In the genomic region with DNA sequence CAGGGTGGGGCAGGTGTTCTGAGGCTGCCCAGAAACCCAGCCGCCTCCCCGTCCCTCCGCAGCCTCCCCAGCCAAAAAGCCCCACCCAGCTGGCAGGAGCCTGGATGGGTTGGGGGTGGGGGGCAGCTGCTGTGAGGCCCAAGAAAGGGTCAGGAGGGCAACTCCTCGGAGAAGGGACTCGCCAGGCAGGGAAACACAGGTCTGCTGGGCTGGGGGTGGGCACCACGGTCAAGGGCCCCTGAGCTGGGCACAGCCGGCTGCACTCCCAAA, we compare ENCODE assay signal across 16 cellular contexts. TPM values are rescaled to one million over a fixed set of nuclear protein-coding genes. Genes with fewer than 3 reads are reported as not detected.
DNase-seq lines count a peak whose midpoint lies in the region; ATAC-seq and TF ChIP-seq lines count a peak whose summit lies in the region.
"Had no signal": no experiment of that assay in that cellular context is flagged by ENCODE, and none has a peak within 500 bp of the region (broad histone marks: within the 10 kb centered on the region; RNA-seq: fewer than 3 reads in every experiment).

No MANE protein-coding gene starts in this region.

- POLR2A ChIA-PET in CD4-positive, alpha-beta memory T cell (lab: Charles Lee; ENCODE audit: partially characterized antibody): no interaction called here

- no peaks in the 10 kb centered on the region for H3K79me2 ChIP-seq in GM23338 (replicated peaks; ENCODE audit: insufficient read depth)
- H3K79me2 ChIP-seq in smooth muscle cell (ENCODE audit: low read depth): no peaks in the 10 kb centered on the region

- H3K4me1 Mint-ChIP-seq in GM23338: peaks cover 10% of the 10 kb centered on the region; the same call in 2 of the 3 replicates
- H3K4me1 Mint-ChIP-seq in activated T-cell treated with anti-CD3 and anti-CD28 coated beads, Interleukin-2, amount 50 U/mL, for 4 hours (ENCODE audit: low read depth): no peaks in the 10 kb centered on the region
- no peaks in the 10 kb centered on the region for H3K4me1 Mint-ChIP-seq in CD4-positive, alpha-beta memory T cell
- H3K4me1 Mint-ChIP-seq: neural crest cell had no signal

- H3K27me3 Mint-ChIP-seq in GM23338 (ENCODE audit: insufficient read depth, low read depth, poor library complexity): peaks cover 15% of the 10 kb centered on the region
- H3K27me3 Mint-ChIP-seq in activated T-cell treated with anti-CD3 and anti-CD28 coated beads, Interleukin-2, amount 50 U/mL, for 4 hours (ENCODE audit: low read depth): peaks cover 25% of the 10 kb centered on the region
- H3K27me3 Mint-ChIP-seq in CD4-positive, alpha-beta memory T cell: peaks cover 4 to 9% of the 10 kb centered on the region in 2 donors

- WGBS in smooth muscle cell (ENCODE audit: low lambda C conversion rate): 69% methylated on average over 7 of the region's 7 CpGs

- H3K27ac ChIP-seq in GM23338 (ENCODE audit: low read depth): no peak overlapping the region
- H3K27ac ChIP-seq in coronary artery: peak overlapping the region; percentile 71 to 97
- peak overlapping the region; percentile 30 for H3K27ac ChIP-seq in layer of hippocampus (ENCODE audit: low read depth, low read length)
- H3K27ac ChIP-seq in smooth muscle cell (ENCODE audit: low read depth): no peak overlapping the region
- no peak overlapping the region for H3K27ac ChIP-seq in CD4-positive, alpha-beta memory T cell (ENCODE audit: low read depth, low read length)
- H3K27ac ChIP-seq: cardiac muscle cell had no signal

- no peaks in the 10 kb centered on the region for H3K36me3 ChIP-seq in GM23338 (ENCODE audit: insufficient read depth)
- no peaks in the 10 kb centered on the region for H3K36me3 ChIP-seq in smooth muscle cell (ENCODE audit: low read depth)
- no peaks in the 10 kb centered on the region for H3K36me3 ChIP-seq in CD4-positive, alpha-beta memory T cell (ENCODE audit: insufficient read depth, low read length)
- H3K36me3 ChIP-seq: cardiac muscle cell, Peyer's patch had no signal

- peak overlapping the region; percentile 89; the same call in 1 of the 2 replicates for H3K4me2 ChIP-seq in GM23338
- H3K4me2 ChIP-seq in smooth muscle cell: peak overlapping the region; percentile 88

- TF ChIP-seq CTCF in GM23338 (conservative IDR thresholded peaks at IDR 0.05; ENCODE audit: low read depth in 2 of 2): no peak
- no peak for TF ChIP-seq CTCF in coronary artery (IDR thresholded peaks at IDR 0.05)
- no peak for TF ChIP-seq CTCF in smooth muscle cell (IDR thresholded peaks at IDR 0.05; ENCODE audit: borderline replicate concordance, insufficient read depth, poor library complexity, severe bottlenecking)

- no peaks in the 10 kb centered on the region for H3K36me3 Mint-ChIP-seq in GM23338 (ENCODE audit: low read depth)
- H3K36me3 Mint-ChIP-seq in activated T-cell treated with anti-CD3 and anti-CD28 coated beads, Interleukin-2, amount 50 U/mL, for 4 hours (ENCODE audit: insufficient read depth): no peaks in the 10 kb centered on the region
- no peaks in the 10 kb centered on the region for H3K36me3 Mint-ChIP-seq in CD4-positive, alpha-beta memory T cell

- no peaks in the 10 kb centered on the region for H3K9me2 ChIP-seq in GM23338 (ENCODE audit: insufficient read depth)

- H3K4me1 ChIP-seq in GM23338 (ENCODE audit: insufficient read depth) (peaks cover 13% of the 10 kb centered on the region; the same call in 1 of the 2 replicates), smooth muscle cell (ENCODE audit: low read depth) (peaks cover 17% of the 10 kb centered on the region)
- peaks cover 4% of the 10 kb centered on the region for H3K4me1 ChIP-seq in CD4-positive, alpha-beta memory T cell (ENCODE audit: insufficient read depth, low read length)

- no peak overlapping the region for H3K27ac Mint-ChIP-seq in GM23338
- no peak overlapping the region for H3K27ac Mint-ChIP-seq in CD4-positive, alpha-beta memory T cell

- no peaks in the 10 kb centered on the region for H3K27me3 ChIP-seq in GM23338 (ENCODE audit: insufficient read depth)
- peaks cover 10% of the 10 kb centered on the region for H3K27me3 ChIP-seq in layer of hippocampus (ENCODE audit: control insufficient read depth, insufficient read depth, low read length)
- H3K27me3 ChIP-seq in smooth muscle cell (ENCODE audit: low read depth): no peaks in the 10 kb centered on the region
- peaks cover 6% of the 10 kb centered on the region for H3K27me3 ChIP-seq in CD4-positive, alpha-beta memory T cell (ENCODE audit: insufficient read depth, low read length)
- H3K27me3 ChIP-seq: cardiac muscle cell, Peyer's patch had no signal

- H3K9me3 Mint-ChIP-seq in GM23338: no peaks in the 10 kb centered on the region
- no peaks in the 10 kb centered on the region for H3K9me3 Mint-ChIP-seq in activated T-cell treated with anti-CD3 and anti-CD28 coated beads, Interleukin-2, amount 50 U/mL, for 4 hours
- H3K9me3 Mint-ChIP-seq in CD4-positive, alpha-beta memory T cell: peaks cover 0 to 2% (median 0%) of the 10 kb centered on the region in 8 donors
- H3K9me3 Mint-ChIP-seq: neural crest cell had no signal

- intact Hi-C loops in CD4-positive, alpha-beta memory T cell (cut with micrococcal nuclease): no loop called here

- peak overlapping the region; percentile 68; the same call in 2 of the 3 replicates for H3K4me3 Mint-ChIP-seq in GM23338
- no peak overlapping the region for H3K4me3 Mint-ChIP-seq in activated T-cell treated with anti-CD3 and anti-CD28 coated beads, Interleukin-2, amount 50 U/mL, for 4 hours
- H3K4me3 Mint-ChIP-seq in CD4-positive, alpha-beta memory T cell: no peak overlapping the region
- H3K4me3 Mint-ChIP-seq: neural crest cell had no signal

- CTCF ChIA-PET in CD4-positive, alpha-beta memory T cell (lab: Charles Lee; ENCODE audit: partially characterized antibody): interaction anchor here (0.8 kb wide), 1 partner anchor 8 kb away, joined by 3 read pairs; no protein-coding TSS in a partner anchor

- DNase-seq in GM23338 (ENCODE audit: low spot score) (no peak), coronary artery (ENCODE audit: low spot score) (no peak), smooth muscle cell (lab: John Stamatoyannopoulos, UW; ENCODE audit: unreplicated experiment) (no peak), ACHN (no peak)
- no peak for DNase-seq in activated T-cell treated with anti-CD3 and anti-CD28 coated beads, Interleukin-2, amount 50 U/mL, for 4 hours
- DNase-seq in CD4-positive, alpha-beta memory T cell: no peak
- DNase-seq in stimulated activated CD4-positive, alpha-beta T cell treated with anti-CD3 and anti-CD28 coated beads, Interleukin-4, amount 100 ng/mL, for 4 hours: no peak
- DNase-seq: activated CD4-positive, alpha-beta T cell treated with anti-CD3 and anti-CD28 coated beads, Interleukin-2, amount 50 U/mL, for 1 hour; activated naive CD4-positive, alpha-beta T cell; GOT3; NCI-H446; Peyer's patch had no signal

- H3F3A ChIP-seq in GM23338 (replicated peaks; ENCODE audit: low read depth) (no peaks in the 10 kb centered on the region), smooth muscle cell (ENCODE audit: low read depth) (no peaks in the 10 kb centered on the region)

- H3K9me3 ChIP-seq in smooth muscle cell (replicated peaks; ENCODE audit: low read depth): no peaks in the 10 kb centered on the region
- no peaks in the 10 kb centered on the region for H3K9me3 ChIP-seq in CD4-positive, alpha-beta memory T cell (ENCODE audit: control insufficient read depth in 1 of 2, low read length in 2 of 2)
- H3K9me3 ChIP-seq: Peyer's patch had no signal

- H4K20me1 ChIP-seq in GM23338 (replicated peaks; ENCODE audit: insufficient read depth): no peaks in the 10 kb centered on the region
- peaks cover 31% of the 10 kb centered on the region for H4K20me1 ChIP-seq in smooth muscle cell (ENCODE audit: low read depth)

- no peak for ATAC-seq in GM23338
- no peak for ATAC-seq in activated T-cell treated with anti-CD3 and anti-CD28 coated beads, Interleukin-2, amount 50 U/mL, for 4 hours

- in situ Hi-C loops in ACHN (cut with HindIII; ENCODE audit: low pct_ligation_motif_present, low pct_unique_long_range_greater_than_20kb, low sequenced_read_pairs): no loop called here

- no peak overlapping the region for H3K9ac ChIP-seq in smooth muscle cell (ENCODE audit: low read depth)

- H3K4me3 ChIP-seq in GM23338 (peak overlapping the region; percentile 61), coronary artery (peak overlapping the region; percentile 68), smooth muscle cell (no peak overlapping the region)
- no peak overlapping the region for H3K4me3 ChIP-seq in CD4-positive, alpha-beta memory T cell (ENCODE audit: low read length in 2 of 2)
- H3K4me3 ChIP-seq: cardiac muscle cell had no signal

- H2AFZ ChIP-seq in GM23338 (peak overlapping the region; percentile 97), smooth muscle cell (ENCODE audit: low read depth) (no peak overlapping the region)

RNA-seq across cellular contexts. Expression of gene AHNAK2, which starts 11.1 kb away (rescaled TPM):
- total RNA-seq in GM23338 (2014; rRNA removed; shearing (Covaris generic)): 2.6 TPM in 2 replicates
- polyA plus RNA-seq in GM23338 (2016; fragmentation: Nextera tagmentation; extraction: Ambion mirVana) (1.1 and 1.6 TPM in 2 replicates), smooth muscle cell (10.3 and 26.8 TPM in 2 replicates)
- 49.7 and 53.8 TPM in 2 replicates for total RNA-seq in smooth muscle cell
- total RNA-seq in activated T-cell treated with anti-CD3 and anti-CD28 coated beads, Interleukin-2, amount 50 U/mL, for 4 hours: under 1 TPM; under 0.01 to 0.08 (median 0.05) TPM
- under 1 TPM; 0.06 to 0.15 TPM for total RNA-seq in CD4-positive, alpha-beta memory T cell
- not detected for polyA plus RNA-seq in CD4-positive, alpha-beta memory T cell

RNA-seq across cellular contexts. Expression of gene CLBA1, which starts 18.5 kb away (rescaled TPM):
- 1.8 and 4.9 TPM in 2 replicates for total RNA-seq in GM23338 (2014; rRNA removed; shearing (Covaris generic))
- polyA plus RNA-seq in GM23338 (2016; fragmentation: Nextera tagmentation; extraction: Ambion mirVana) (1.6 and 1.7 TPM in 2 replicates), smooth muscle cell (8.1 and 8.7 TPM in 2 replicates)
- 5.0 and 7.4 TPM in 2 replicates for total RNA-seq in smooth muscle cell
- 1 to 10 TPM; 2.9 to 3.8 (median 3.3) TPM for total RNA-seq in activated T-cell treated with anti-CD3 and anti-CD28 coated beads, Interleukin-2, amount 50 U/mL, for 4 hours
- 1 to 10 TPM; 1.3 to 1.6 TPM for total RNA-seq in CD4-positive, alpha-beta memory T cell
- polyA plus RNA-seq in CD4-positive, alpha-beta memory T cell: 1 to 10 TPM; 1.2 to 1.3 TPM

RNA-seq across cellular contexts. Expression of gene PLD4, which starts 42.4 kb away (rescaled TPM):
- total RNA-seq in GM23338 (2014; rRNA removed; shearing (Covaris generic)): 0.08 TPM in 1 of 2 replicates, not detected in the other
- 0.21 TPM in 1 of 2 replicates, not detected in the other for polyA plus RNA-seq in GM23338 (2016; fragmentation: Nextera tagmentation; extraction: Ambion mirVana)
- 0.09 TPM in 1 of 2 replicates, not detected in the other for total RNA-seq in smooth muscle cell
- 0.06 and 2.5 TPM in 2 replicates for polyA plus RNA-seq in smooth muscle cell
- total RNA-seq in activated T-cell treated with anti-CD3 and anti-CD28 coated beads, Interleukin-2, amount 50 U/mL, for 4 hours: under 1 TPM in 1 of 3 donors, not detected in 2; 0.08 TPM
- total RNA-seq in CD4-positive, alpha-beta memory T cell: not detected
- polyA plus RNA-seq in CD4-positive, alpha-beta memory T cell: under 1 TPM in 1 of 2 donors, not detected in 1; 0.68 TPM
- total RNA-seq: Daoy had no signal

RNA-seq across cellular contexts. Expression of gene CDCA4, which starts 53.8 kb away (rescaled TPM):
- total RNA-seq in GM23338 (2014; rRNA removed; shearing (Covaris generic)): 62.4 and 70.7 TPM in 2 replicates
- polyA plus RNA-seq in GM23338 (2016; fragmentation: Nextera tagmentation; extraction: Ambion mirVana) (32.6 and 37.1 TPM in 2 replicates), smooth muscle cell (19.8 and 23.5 TPM in 2 replicates)
- 15.1 and 16.4 TPM in 2 replicates for total RNA-seq in smooth muscle cell
- total RNA-seq in activated T-cell treated with anti-CD3 and anti-CD28 coated beads, Interleukin-2, amount 50 U/mL, for 4 hours: 10 to 100 TPM; 55.1 to 72.2 (median 58.3) TPM
- total RNA-seq in CD4-positive, alpha-beta memory T cell: 10 to 100 TPM; 17.1 to 19.0 TPM
- 10 to 100 TPM; 18.7 to 20.9 TPM for polyA plus RNA-seq in CD4-positive, alpha-beta memory T cell

Comparison
In these comparisons a context has a peak if more than half of its experiments do, and no peak if none do; other contexts are left out.
1. H3K27ac ChIP-seq: peak in coronary artery (2 of 2) and layer of hippocampus (single experiment); none in GM23338 (single experiment), smooth muscle cell (single experiment) and CD4-positive, alpha-beta memory T cell (single experiment).
2. H3K4me3 ChIP-seq: peak in GM23338 (single experiment) and coronary artery (single experiment); none in smooth muscle cell (single experiment) and CD4-positive, alpha-beta memory T cell (0 of 2).
3. RNA of gene AHNAK2, which starts 11.1 kb away (total RNA-seq): 49.7 to 53.8 TPM in smooth muscle cell; 2.6 TPM in GM23338, 0.06 to 0.15 TPM in CD4-positive, alpha-beta memory T cell and under 0.01 to 0.08 TPM in activated T-cell treated with anti-CD3 and anti-CD28 coated beads, Interleukin-2, amount 50 U/mL, for 4 hours; every median in the first group is over 10 times any median in the second.